Comparison of ENCODE assay signal across 5 cellular contexts in genomic region chr13:25224151-25224550, GRCh38. TPM values are rescaled to one million over a fixed set of nuclear protein-coding genes. Genes with fewer than 3 reads are reported as not detected.
"Had no signal": no experiment of that assay in that cellular context is flagged by ENCODE, and none has a peak within 500 bp of the region (broad histone marks: within the 10 kb centered on the region; RNA-seq: fewer than 3 reads in every experiment).

No MANE protein-coding gene starts in this region.

- ATAC-seq: GM23338, HepG2 had no signal

- DNase-seq: H9, HCEC 1CT had no signal

RNA-seq across cellular contexts. Expression of gene AMER2, which starts 52.1 kb away (rescaled TPM):
- total RNA-seq: HepG2, HT1080 had no signal
